ENCODE assay signal across 15 cellular contexts in genomic region chr17:246226-246625, GRCh38.
A peak's percentile ranks its signal among the peaks of the same experiment; 100 is the strongest.
DNase-seq lines count a peak whose midpoint lies in the region; ATAC-seq and TF ChIP-seq lines count a peak whose summit lies in the region.
"Had no signal": no experiment of that assay in that cellular context is flagged by ENCODE, and none has a peak within 500 bp of the region (broad histone marks: within the 10 kb centered on the region; RNA-seq: fewer than 3 reads in every experiment).

No MANE protein-coding gene starts in this region.

- CTCF ChIA-PET in GM10248 (lab: Yijun Ruan, JAX): no interaction called here

- no peaks in the 10 kb centered on the region for H3K27me3 Mint-ChIP-seq in natural killer cell treated with Interleukin-12 subunit alpha and Interleukin-12 subunit beta and Interleukin-15 and Interleukin-18, amount 100 ng/mL, for 72 hours
- H3K27me3 Mint-ChIP-seq in natural killer cell (ENCODE audit: low read depth in 2 of 2) (no peaks in the 10 kb centered on the region), progenitor cell of endocrine pancreas (no peaks in the 10 kb centered on the region)

- no peak for TF ChIP-seq CTCF in natural killer cell (IDR thresholded peaks at IDR 0.05)
- TF ChIP-seq CTCF in progenitor cell of endocrine pancreas (IDR thresholded peaks at IDR 0.05; ENCODE audit: unreplicated experiment): no peak
- TF ChIP-seq CTCF in GM10248 (IDR thresholded peaks at IDR 0.05; ENCODE audit: control extremely low read depth, extremely low read depth, low read depth, missing control alignments): no peak

- no peaks in the 10 kb centered on the region for H3K36me3 Mint-ChIP-seq in natural killer cell treated with Interleukin-12 subunit alpha and Interleukin-12 subunit beta and Interleukin-15 and Interleukin-18, amount 100 ng/mL, for 72 hours
- H3K36me3 Mint-ChIP-seq in natural killer cell (no peaks in the 10 kb centered on the region), progenitor cell of endocrine pancreas (ENCODE audit: insufficient read depth) (peaks cover 15% of the 10 kb centered on the region)

- POLR2A ChIA-PET in GM10248 (lab: Yijun Ruan, JAX): no interaction called here

- DNase-seq in activated CD4-positive, CD25-positive, alpha-beta regulatory T cell treated with anti-CD3 and anti-CD28 coated beads, Interleukin-2, amount 50 U/mL, for 72 hours: peak; percentile 3
- DNase-seq in natural killer cell treated with Interleukin-12 subunit alpha and Interleukin-12 subunit beta and Interleukin-15 and Interleukin-18, amount 100 ng/mL, for 72 hours (ENCODE audit: low spot score): peak; percentile 23
- no peak for DNase-seq in natural killer cell
- no peak for DNase-seq in progenitor cell of endocrine pancreas (ENCODE audit: low spot score, unreplicated experiment)
- DNase-seq in GM10248 (ENCODE audit: extremely low spot score): no peak
- no peak for DNase-seq in NCI-H748 (lab: John Stamatoyannopoulos, UW; ENCODE audit: unreplicated experiment)
- no peak for DNase-seq in pons (ENCODE audit: low spot score)
- DNase-seq: AML-193, DND-41, KBM-7, MV-4-11, NCI-H1694 treated with DMSO at 0.1 percent for 48 hours, NCI-H510A, NCI-H774 had no signal

- intact Hi-C loops in natural killer cell (cut with micrococcal nuclease): no loop called here

- H3K9me3 Mint-ChIP-seq in natural killer cell treated with Interleukin-12 subunit alpha and Interleukin-12 subunit beta and Interleukin-15 and Interleukin-18, amount 100 ng/mL, for 72 hours: no peaks in the 10 kb centered on the region
- H3K9me3 Mint-ChIP-seq in natural killer cell (no peaks in the 10 kb centered on the region), progenitor cell of endocrine pancreas (ENCODE audit: low read depth) (peaks cover 10% of the 10 kb centered on the region)

- H3K4me1 Mint-ChIP-seq in natural killer cell treated with Interleukin-12 subunit alpha and Interleukin-12 subunit beta and Interleukin-15 and Interleukin-18, amount 100 ng/mL, for 72 hours (ENCODE audit: low read depth in 2 of 2): peaks cover 5 to 10% of the 10 kb centered on the region in 2 donors
- H3K4me1 Mint-ChIP-seq in natural killer cell (peaks cover 0 to 10% of the 10 kb centered on the region in 2 donors), progenitor cell of endocrine pancreas (ENCODE audit: low read depth) (no peaks in the 10 kb centered on the region)

- ATAC-seq in activated CD4-positive, CD25-positive, alpha-beta regulatory T cell treated with anti-CD3 and anti-CD28 coated beads, Interleukin-2, amount 50 U/mL, for 24 hours: no peak
- no peak for ATAC-seq in natural killer cell treated with Interleukin-12 subunit alpha and Interleukin-12 subunit beta and Interleukin-15 and Interleukin-18, amount 100 ng/mL, for 72 hours
- ATAC-seq in natural killer cell: no peak

- H3K4me3 Mint-ChIP-seq in natural killer cell treated with Interleukin-12 subunit alpha and Interleukin-12 subunit beta and Interleukin-15 and Interleukin-18, amount 100 ng/mL, for 72 hours: no peak overlapping the region
- H3K4me3 Mint-ChIP-seq in natural killer cell (no peak overlapping the region), progenitor cell of endocrine pancreas (ENCODE audit: low read depth) (no peak overlapping the region)

- H3K27ac Mint-ChIP-seq in natural killer cell treated with Interleukin-12 subunit alpha and Interleukin-12 subunit beta and Interleukin-15 and Interleukin-18, amount 100 ng/mL, for 72 hours: no peak overlapping the region
- H3K27ac Mint-ChIP-seq in natural killer cell (no peak overlapping the region), progenitor cell of endocrine pancreas (peak overlapping the region; percentile 46)

Comparison
In these comparisons a context has a peak if more than half of its experiments do, and no peak if none do; other contexts are left out.
1. DNase-seq: peak in activated CD4-positive, CD25-positive, alpha-beta regulatory T cell treated with anti-CD3 and anti-CD28 coated beads, Interleukin-2, amount 50 U/mL, for 72 hours (single experiment) and natural killer cell treated with Interleukin-12 subunit alpha and Interleukin-12 subunit beta and Interleukin-15 and Interleukin-18, amount 100 ng/mL, for 72 hours (single experiment); none in natural killer cell (single experiment), progenitor cell of endocrine pancreas (single experiment), GM10248 (single experiment), NCI-H748 (single experiment) and pons (single experiment).